In the genomic region with DNA sequence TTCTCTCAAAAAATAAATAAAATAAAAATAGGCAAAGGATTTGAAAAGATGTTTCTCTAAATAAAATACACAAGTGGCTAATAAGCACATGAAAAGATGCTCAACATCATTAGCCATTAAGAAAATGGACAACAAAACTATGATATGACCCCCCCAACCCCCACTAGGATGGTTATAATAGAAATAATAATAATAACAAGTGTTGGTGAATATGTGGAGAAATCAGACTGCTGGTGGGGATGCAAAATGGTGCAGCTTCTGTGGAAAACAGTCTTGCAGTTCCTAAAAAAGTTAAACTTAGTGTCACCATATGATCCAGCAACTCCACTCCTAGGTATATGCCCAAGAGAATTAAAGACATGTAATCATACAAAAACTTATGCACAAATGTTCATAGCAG, we compare ENCODE assay signal across 9 cellular contexts. TPM values are rescaled to one million over a fixed set of nuclear protein-coding genes. Genes with fewer than 3 reads are reported as not detected.
"Had no signal": no experiment of that assay in that cellular context is flagged by ENCODE, and none has a peak within 500 bp of the region (broad histone marks: within the 10 kb centered on the region; RNA-seq: fewer than 3 reads in every experiment).

No MANE protein-coding gene starts in this region.

- H3K9me3 ChIP-seq: HAP-1 had no signal

- H3K9ac ChIP-seq: GM23248 had no signal

- DNase-seq: GM23248, GOT3, H7, H9, HFFc6 had no signal

- H3K4me3 ChIP-seq: GM23248, GM23338, HAP-1 had no signal

- H3K27ac ChIP-seq: GM23248 had no signal

- H3K4me2 ChIP-seq: GM23338 had no signal

- H3K4me1 ChIP-seq: HAP-1 had no signal

- ATAC-seq: GM23338 had no signal

- H3K36me3 ChIP-seq: HAP-1 had no signal

- H2AFZ ChIP-seq: GM23248, GM23338 had no signal

RNA-seq across cellular contexts. Expression of gene MYCBPAP, which starts 9.0 kb away (rescaled TPM):
- total RNA-seq: H4 had no signal

RNA-seq across cellular contexts. Expression of gene CHAD, which starts 30.6 kb away (rescaled TPM):
- total RNA-seq: GM23248, GM23338, H1, H4, H7, HFFc6 had no signal
- polyA plus RNA-seq: GM23248 had no signal

RNA-seq across cellular contexts. Expression of gene EPN3, which starts 33.3 kb away (rescaled TPM):
- total RNA-seq: GM23248, H4 had no signal
- polyA plus RNA-seq: GM23248 had no signal
